8 cellular contexts compared by ENCODE assay signal in genomic region chr12:74689071-74689655, GRCh38.
A peak's percentile ranks its signal among the peaks of the same experiment; 100 is the strongest.
DNase-seq lines count a peak whose midpoint lies in the region; ATAC-seq, FAIRE-seq and TF ChIP-seq lines count a peak whose summit lies in the region.

No MANE protein-coding gene starts in this region.

- peak; percentile 88 for FAIRE-seq in TTC549 (lab: Jason Lieb, UNC)

- H3K27ac ChIP-seq in 22Rv1 (no peak overlapping the region), upper lobe of right lung (no peak overlapping the region)

- no peak overlapping the region for H3K4me3 ChIP-seq in upper lobe of right lung

- in situ Hi-C loops in GM13976 (cut with MboI; ENCODE audit: low sequenced_read_pairs, unreplicated experiment): no loop called here

- ATAC-seq in upper lobe of right lung (no peak), GM19463 (IDR thresholded peaks at IDR 0.05; ENCODE audit: unreplicated experiment) (no peak)

- H3K36me3 ChIP-seq in upper lobe of right lung: no peaks in the 10 kb centered on the region

- no peaks in the 10 kb centered on the region for H3K9me3 ChIP-seq in upper lobe of right lung

- DNase-seq in GM13976 (ENCODE audit: low spot score) (peak; percentile 15), MV-4-11 (lab: John Stamatoyannopoulos, UW) (peak; percentile 44), iPS DF 19.7 (ENCODE audit: low read depth, low spot score) (peak; percentile 1), upper lobe of right lung (no peak), T1000 (lab: John Stamatoyannopoulos, UW) (no peak)

- no peaks in the 10 kb centered on the region for H3K4me1 ChIP-seq in upper lobe of right lung

- intact Hi-C loops in upper lobe of right lung (cut with DNase I): no loop called here

- TF ChIP-seq CTCF in 22Rv1 (IDR thresholded peaks at IDR 0.05): peak; percentile 85
- peak; percentile 44 for TF ChIP-seq CTCF in GM13976 (IDR thresholded peaks at IDR 0.05; ENCODE audit: borderline replicate concordance, control extremely low read depth, extremely low read depth, insufficient read depth, missing control alignments)
- TF ChIP-seq CTCF in upper lobe of right lung (IDR thresholded peaks at IDR 0.05): peak; percentile 56

- H3K27me3 ChIP-seq in upper lobe of right lung: no peaks in the 10 kb centered on the region

Comparison
In these comparisons a context has a peak if more than half of its experiments do, and no peak if none do; other contexts are left out.
1. DNase-seq: peak in GM13976 (single experiment), MV-4-11 (single experiment) and iPS DF 19.7 (single experiment); none in upper lobe of right lung (single experiment) and T1000 (single experiment).
2. Peak in every context shown above with its lines, with median percentiles within 50 percentile points of each other: CTCF ChIP-seq.